In the genomic region with DNA sequence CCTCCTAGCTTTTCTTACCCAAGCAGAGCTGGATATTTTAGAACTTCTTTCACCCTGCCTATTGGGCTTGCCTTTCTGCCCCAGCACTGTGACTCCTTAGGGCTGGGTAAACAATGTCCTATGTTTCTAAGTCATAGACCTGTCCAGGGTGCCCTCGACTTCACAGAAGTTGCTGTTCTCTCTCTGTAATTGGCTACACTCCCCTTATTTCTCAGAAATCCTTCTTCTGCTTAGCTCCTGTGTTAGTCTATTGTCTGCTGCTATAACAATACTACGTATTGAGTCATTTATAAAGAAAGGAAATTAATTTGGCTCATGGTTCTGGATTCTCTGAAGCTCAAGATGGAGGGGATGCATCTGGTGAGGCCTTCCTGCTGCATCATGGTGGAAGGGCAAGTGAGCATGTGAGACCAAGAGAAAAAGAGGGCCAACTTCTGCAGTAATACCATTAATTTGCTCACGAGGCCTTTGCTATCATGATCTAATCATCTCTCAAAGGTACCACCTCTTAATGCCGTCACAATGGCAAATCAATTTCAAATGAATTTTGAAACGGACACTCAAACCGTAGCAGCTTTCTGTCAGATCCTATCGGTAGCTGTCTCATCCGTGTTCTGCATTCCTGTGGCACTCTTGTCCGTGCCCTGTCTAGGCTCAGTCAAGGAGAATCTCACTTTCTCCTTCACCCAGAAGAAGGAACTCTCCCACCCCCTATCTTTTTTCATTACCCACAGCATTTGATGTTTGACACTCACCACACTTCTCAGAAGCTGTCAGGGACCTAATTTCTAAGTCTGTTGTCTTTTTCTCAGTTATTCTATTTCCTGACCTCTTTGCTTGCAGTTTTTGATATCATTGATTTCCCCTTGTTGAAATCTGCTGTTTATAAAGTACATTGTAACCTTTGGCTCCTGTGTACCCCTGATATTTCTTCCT, we compare ENCODE assay signal across 16 cellular contexts. TPM values are rescaled to one million over a fixed set of nuclear protein-coding genes. Genes with fewer than 3 reads are reported as not detected.
DNase-seq lines count a peak whose midpoint lies in the region; ATAC-seq, FAIRE-seq and TF ChIP-seq lines count a peak whose summit lies in the region.
"Had no signal": no experiment of that assay in that cellular context is flagged by ENCODE, and none has a peak within 500 bp of the region (broad histone marks: within the 10 kb centered on the region; RNA-seq: fewer than 3 reads in every experiment).

No MANE protein-coding gene starts in this region.

- intact Hi-C loops in activated CD8-positive, alpha-beta T cell treated with anti-CD3 and anti-CD28 coated beads for 36 hours (cut with micrococcal nuclease) = no loop called here
- intact Hi-C loops in esophagus squamous epithelium (cut with DNase I) (loop anchor here (5.0 kb wide), 1 partner anchor 57 kb away; no protein-coding TSS in a partner anchor), OCI-LY7 (cut with micrococcal nuclease; ENCODE audit: unreplicated experiment) (loop anchor here (5.0 to 10.0 kb wide), 2 partner anchors 102 to 609 kb away; partner anchors contain the start of gene P2RY13)

- H3K79me2 ChIP-seq in smooth muscle cell (ENCODE audit: low read depth) = no peaks in the 10 kb centered on the region
- no peaks in the 10 kb centered on the region for H3K79me2 ChIP-seq in OCI-LY7 (ENCODE audit: insufficient read depth, low read depth, low read length)

- POLR2A ChIA-PET in activated CD8-positive, alpha-beta T cell treated with anti-CD3 and anti-CD28 coated beads for 36 hours (lab: Charles Lee) = interaction anchor here (0.7 to 4.0 kb wide), 5 partner anchors 8 to 24 kb away, joined by 3 to 39 read pairs (median 4); partner anchors contain the start of gene GPR171
- POLR2A ChIA-PET in OCI-LY7 (lab: Charles Lee) = no interaction called here

- TF ChIP-seq CTCF in activated CD8-positive, alpha-beta T cell treated with anti-CD3 and anti-CD28 coated beads for 36 hours (IDR thresholded peaks at IDR 0.05) = no peak
- TF ChIP-seq CTCF in esophagus squamous epithelium (IDR thresholded peaks at IDR 0.05) (no peak), smooth muscle cell (IDR thresholded peaks at IDR 0.05; ENCODE audit: borderline replicate concordance, insufficient read depth, poor library complexity, severe bottlenecking) (no peak), D721Med (IDR thresholded peaks at IDR 0.05; ENCODE audit: insufficient read depth, missing control alignments) (no peak), OCI-LY7 (conservative IDR thresholded peaks at IDR 0.05; ENCODE audit: low read length) (no peak), glutamatergic neuron (IDR thresholded peaks at IDR 0.05; ENCODE audit: partially characterized antibody, unreplicated experiment) (no peak)

- H3K4me3 ChIP-seq in esophagus squamous epithelium = no peak overlapping the region
- H3K4me3 ChIP-seq in smooth muscle cell = no peak overlapping the region
- no peak overlapping the region for H3K4me3 ChIP-seq in OCI-LY7 (ENCODE audit: low read depth, low read length, poor library complexity, severe bottlenecking)
- H3K4me3 ChIP-seq: GM12878, MG63 had no signal

- peaks cover 16 to 18% of the 10 kb centered on the region in 2 donors for H3K9me3 Mint-ChIP-seq in activated T-cell treated with anti-CD3 and anti-CD28 coated beads, Interleukin-2, amount 50 U/mL, for 72 hours
- H3K9me3 Mint-ChIP-seq in activated CD8-positive, alpha-beta T cell treated with anti-CD3 and anti-CD28 coated beads for 36 hours = peaks cover 16% of the 10 kb centered on the region
- peaks cover 8% of the 10 kb centered on the region for H3K9me3 Mint-ChIP-seq in glutamatergic neuron (ENCODE audit: unreplicated experiment)

- peaks cover 53% of the 10 kb centered on the region for H3K4me1 Mint-ChIP-seq in activated T-cell treated with anti-CD3 and anti-CD28 coated beads, Interleukin-2, amount 50 U/mL, for 72 hours (ENCODE audit: low read depth)
- H3K4me1 Mint-ChIP-seq in activated CD8-positive, alpha-beta T cell treated with anti-CD3 and anti-CD28 coated beads for 36 hours (ENCODE audit: low read depth) = peaks cover 50% of the 10 kb centered on the region
- H3K4me1 Mint-ChIP-seq in glutamatergic neuron (ENCODE audit: low read depth, unreplicated experiment) = peaks cover 10% of the 10 kb centered on the region

- H3K9me2 ChIP-seq in OCI-LY7 (ENCODE audit: insufficient read depth, low read length) = no peaks in the 10 kb centered on the region

- peaks cover 17 to 27% of the 10 kb centered on the region in 2 donors for H3K36me3 Mint-ChIP-seq in activated T-cell treated with anti-CD3 and anti-CD28 coated beads, Interleukin-2, amount 50 U/mL, for 72 hours (ENCODE audit: insufficient read depth in 2 of 2)
- H3K36me3 Mint-ChIP-seq in activated CD8-positive, alpha-beta T cell treated with anti-CD3 and anti-CD28 coated beads for 36 hours (ENCODE audit: low read depth) = peaks cover 22% of the 10 kb centered on the region
- H3K36me3 Mint-ChIP-seq in glutamatergic neuron (ENCODE audit: unreplicated experiment) = peaks cover 19% of the 10 kb centered on the region

- no peak for TF ChIP-seq POLR2A in esophagus squamous epithelium (IDR thresholded peaks at IDR 0.05)

- H3K36me3 ChIP-seq in esophagus squamous epithelium (no peaks in the 10 kb centered on the region), smooth muscle cell (ENCODE audit: low read depth) (no peaks in the 10 kb centered on the region), OCI-LY7 (ENCODE audit: insufficient read depth, low read length) (no peaks in the 10 kb centered on the region)
- H3K36me3 ChIP-seq: MG63 had no signal

- H3F3A ChIP-seq in smooth muscle cell (ENCODE audit: low read depth) = peaks cover 5% of the 10 kb centered on the region

- H3K27me3 ChIP-seq in esophagus squamous epithelium = peaks cover 0 to 3% (median 0%) of the 10 kb centered on the region in 4 donors
- no peaks in the 10 kb centered on the region for H3K27me3 ChIP-seq in smooth muscle cell (ENCODE audit: low read depth)
- H3K27me3 ChIP-seq: foreskin keratinocyte, MG63 had no signal

- WGBS in esophagus squamous epithelium, 2 donors = 75 to 81% methylated on average over 9 of the region's 9 CpGs
- WGBS in smooth muscle cell (ENCODE audit: low lambda C conversion rate) = 58% methylated on average over 9 of the region's 9 CpGs

- H3K27ac ChIP-seq in esophagus squamous epithelium = peak overlapping the region in 3 of 4 donors; percentile 31 to 46 (median 45)
- H3K27ac ChIP-seq in smooth muscle cell (ENCODE audit: low read depth) = peak overlapping the region; percentile 15
- H3K27ac ChIP-seq in OCI-LY7 (ENCODE audit: low read depth, low read length, poor library complexity, severe bottlenecking) = no peak overlapping the region
- H3K27ac ChIP-seq: foreskin keratinocyte had no signal

- BruUV-seq in OCI-LY7 (replicated peaks; lab: Mats Ljungman, UMichigan) = no TSS peak

- DNase-seq in activated T-cell treated with anti-CD3 and anti-CD28 coated beads, Interleukin-2, amount 50 U/mL, for 72 hours = no peak
- DNase-seq in activated T-cell treated with anti-CD3 and anti-CD28 coated beads, Interleukin-2, amount 50 U/mL, for 1 hour = no peak
- DNase-seq in activated CD8-positive, alpha-beta T cell treated with anti-CD3 and anti-CD28 coated beads for 36 hours = peak; percentile 37
- DNase-seq in esophagus squamous epithelium (lab: John Stamatoyannopoulos, UW) (no peak), smooth muscle cell (lab: John Stamatoyannopoulos, UW; ENCODE audit: unreplicated experiment) (no peak), D721Med (ENCODE audit: insufficient read length, low spot score) (no peak), OCI-LY7 (ENCODE audit: low spot score) (no peak), glutamatergic neuron (no peak)
- DNase-seq: activated CD8-positive, alpha-beta memory T cell treated with anti-CD3 and anti-CD28 coated beads for 24 hours; NCI-H1694; T-helper 9 cell had no signal

- no peak for FAIRE-seq in D721Med (lab: Jason Lieb, UNC)
- FAIRE-seq: G401.6, GM12878 had no signal

- no peaks in the 10 kb centered on the region for H3K9me3 ChIP-seq in esophagus squamous epithelium
- no peaks in the 10 kb centered on the region for H3K9me3 ChIP-seq in smooth muscle cell (replicated peaks; ENCODE audit: low read depth)
- no peaks in the 10 kb centered on the region for H3K9me3 ChIP-seq in OCI-LY7 (ENCODE audit: low read length)
- H3K9me3 ChIP-seq: MG63 had no signal

- CTCF ChIA-PET in activated CD8-positive, alpha-beta T cell treated with anti-CD3 and anti-CD28 coated beads for 36 hours (lab: Charles Lee) = interaction anchor here (0.6 to 8.5 kb wide), 7 partner anchors 16 to 102 kb away, joined by 3 to 254 read pairs (median 30); partner anchors contain the start of gene P2RY14
- CTCF ChIA-PET in OCI-LY7 (lab: Charles Lee; ENCODE audit: unreplicated experiment) = no interaction called here

- H3K27me3 Mint-ChIP-seq in activated T-cell treated with anti-CD3 and anti-CD28 coated beads, Interleukin-2, amount 50 U/mL, for 72 hours (ENCODE audit: low read depth) = no peaks in the 10 kb centered on the region
- H3K27me3 Mint-ChIP-seq in activated CD8-positive, alpha-beta T cell treated with anti-CD3 and anti-CD28 coated beads for 36 hours = no peaks in the 10 kb centered on the region
- H3K27me3 Mint-ChIP-seq in glutamatergic neuron (ENCODE audit: unreplicated experiment) = peaks cover 4% of the 10 kb centered on the region

- H3K4me3 Mint-ChIP-seq in activated T-cell treated with anti-CD3 and anti-CD28 coated beads, Interleukin-2, amount 50 U/mL, for 72 hours = peak overlapping the region; percentile 8 to 70
- H3K4me3 Mint-ChIP-seq in activated CD8-positive, alpha-beta T cell treated with anti-CD3 and anti-CD28 coated beads for 36 hours = peak overlapping the region; percentile 13
- no peak overlapping the region for H3K4me3 Mint-ChIP-seq in glutamatergic neuron (ENCODE audit: unreplicated experiment)

- H3K4me2 ChIP-seq in smooth muscle cell (peak overlapping the region; percentile 20), OCI-LY7 (ENCODE audit: low read length) (no peak overlapping the region)

- H3K9ac ChIP-seq in smooth muscle cell (ENCODE audit: low read depth) = no peak overlapping the region

- H3K27ac Mint-ChIP-seq in activated T-cell treated with anti-CD3 and anti-CD28 coated beads, Interleukin-2, amount 50 U/mL, for 72 hours = peak overlapping the region; percentile 95
- H3K27ac Mint-ChIP-seq in activated CD8-positive, alpha-beta T cell treated with anti-CD3 and anti-CD28 coated beads for 36 hours = peak overlapping the region; percentile 92
- H3K27ac Mint-ChIP-seq in glutamatergic neuron (ENCODE audit: unreplicated experiment) = no peak overlapping the region

- H2AFZ ChIP-seq in smooth muscle cell (ENCODE audit: low read depth) = no peak overlapping the region
- no peak overlapping the region for H2AFZ ChIP-seq in OCI-LY7 (ENCODE audit: low read length)

- H3K4me1 ChIP-seq in esophagus squamous epithelium = peaks cover 14 to 35% (median 15%) of the 10 kb centered on the region in 3 donors
- peaks cover 11% of the 10 kb centered on the region for H3K4me1 ChIP-seq in smooth muscle cell (ENCODE audit: low read depth)
- H3K4me1 ChIP-seq in OCI-LY7 (ENCODE audit: insufficient read depth, low read length, poor library complexity, severe bottlenecking) = peaks cover 5% of the 10 kb centered on the region

- H4K20me1 ChIP-seq in smooth muscle cell (ENCODE audit: low read depth) (no peaks in the 10 kb centered on the region), OCI-LY7 (ENCODE audit: insufficient read depth, low read length) (no peaks in the 10 kb centered on the region)

- ATAC-seq in activated T-cell treated with anti-CD3 and anti-CD28 coated beads, Interleukin-2, amount 50 U/mL, for 72 hours (replicated peaks in 1 of 2) = no peak
- peak; percentile 58 for ATAC-seq in activated CD8-positive, alpha-beta T cell treated with anti-CD3 and anti-CD28 coated beads for 36 hours
- ATAC-seq: GM12878 had no signal

RNA-seq across cellular contexts. Expression of gene GPR171, which starts 22.3 kb away (rescaled TPM):
- total RNA-seq in activated T-cell treated with anti-CD3 and anti-CD28 coated beads, Interleukin-2, amount 50 U/mL, for 72 hours = 100 to 1,000 TPM in 1 of 2 donors, 10 to 100 TPM in 1; 83.7 to 101 TPM
- 100 to 1,000 TPM in 1 of 2 experiments, 10 to 100 TPM in 1; 91.8 to 101 TPM for total RNA-seq in activated CD8-positive, alpha-beta T cell treated with anti-CD3 and anti-CD28 coated beads for 36 hours
- 1 to 10 TPM in 3 of 4 donors, under 1 TPM in 1; 0.59 to 2.7 (median 2.1) TPM for total RNA-seq in esophagus squamous epithelium
- 4.2 TPM in 1 of 2 replicates, not detected in the other for total RNA-seq in smooth muscle cell
- polyA plus RNA-seq in smooth muscle cell = 0.65 TPM in 1 of 2 replicates, not detected in the other
- not detected in 2 replicates for total RNA-seq in OCI-LY7 (2014; rRNA removed; shearing (Covaris generic))
- total RNA-seq in OCI-LY7 (2022) = not detected in 2 replicates
- total RNA-seq in glutamatergic neuron (ENCODE audit: unreplicated experiment) = not detected
- total RNA-seq: foreskin keratinocyte, GM12878 had no signal
- polyA plus RNA-seq: foreskin keratinocyte, neural cell had no signal

RNA-seq across cellular contexts. Expression of gene P2RY14, which starts 53.0 kb away (rescaled TPM):
- under 1 TPM; 0.34 to 0.51 TPM for total RNA-seq in activated T-cell treated with anti-CD3 and anti-CD28 coated beads, Interleukin-2, amount 50 U/mL, for 72 hours
- total RNA-seq in activated CD8-positive, alpha-beta T cell treated with anti-CD3 and anti-CD28 coated beads for 36 hours = under 1 TPM; 0.51 to 0.70 TPM
- 10 to 100 TPM in 1 of 4 donors, 1 to 10 TPM in 2, under 1 TPM in 1; 0.19 to 15.4 (median 3.2) TPM for total RNA-seq in esophagus squamous epithelium
- total RNA-seq in smooth muscle cell = not detected in 2 replicates
- polyA plus RNA-seq in smooth muscle cell = not detected in 2 replicates
- not detected in 2 replicates for total RNA-seq in OCI-LY7 (2014; rRNA removed; shearing (Covaris generic))
- not detected in 2 replicates for total RNA-seq in OCI-LY7 (2022)
- not detected for total RNA-seq in glutamatergic neuron (ENCODE audit: unreplicated experiment)
- total RNA-seq: foreskin keratinocyte had no signal
- polyA plus RNA-seq: foreskin keratinocyte, neural cell had no signal

Comparison
In these comparisons a context has a peak if more than half of its experiments do, and no peak if none do; other contexts are left out.
1. RNA of gene GPR171, which starts 22.3 kb away (total RNA-seq): 91.8 to 101 TPM in activated CD8-positive, alpha-beta T cell treated with anti-CD3 and anti-CD28 coated beads for 36 hours and 83.7 to 101 TPM in activated T-cell treated with anti-CD3 and anti-CD28 coated beads, Interleukin-2, amount 50 U/mL, for 72 hours; 4.2 TPM in smooth muscle cell, 0.59 to 2.7 TPM in esophagus squamous epithelium, not detected in OCI-LY7 and not detected in glutamatergic neuron (single experiment); every median in the first group is over 10 times any median in the second.